In the genomic region with DNA sequence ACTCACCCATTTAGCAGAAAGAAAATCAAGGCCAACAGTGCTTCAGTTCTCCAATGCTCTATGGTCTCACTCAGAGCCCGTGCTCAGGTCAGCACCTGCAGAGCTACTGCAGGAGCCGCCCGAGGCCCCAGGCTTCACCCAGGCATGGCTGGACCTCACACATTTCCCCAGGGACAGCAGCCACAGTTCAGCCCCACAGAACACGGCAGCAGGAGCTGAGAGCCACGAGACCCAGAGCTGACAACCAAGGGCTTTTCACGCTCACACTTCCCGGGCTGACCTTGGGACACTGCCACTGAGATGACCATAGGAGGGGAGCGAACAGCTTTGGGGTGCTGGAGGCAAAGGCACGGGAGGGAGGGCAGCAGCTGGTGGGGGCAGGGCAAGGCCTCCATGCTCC, we compare ENCODE assay signal across 1 cellular context.
TF ChIP-seq lines count a peak whose summit lies in the region.

No MANE protein-coding gene starts in this region.

TF ChIP-seq in HepG2, 621 proteins besides CTCF, POLR2A, EP300 and RAD21:
- TF ChIP-seq ZNF33A (CRISPR knock-in tag; IDR thresholded peaks at IDR 0.05; ENCODE audit: borderline replicate concordance) (no peak), ZNF629 (CRISPR knock-in tag; conservative IDR thresholded peaks at IDR 0.05) (peak; percentile 34; the same call in 1 of the 2 replicates), ZNF292 (CRISPR knock-in tag; IDR thresholded peaks at IDR 0.05; ENCODE audit: borderline replicate concordance, low read depth) (no peak), RBM22 (optimal IDR thresholded peaks at IDR 0.05; ENCODE audit: low read length) (no peak), ZNF577 (CRISPR knock-in tag; IDR thresholded peaks at IDR 0.05; ENCODE audit: borderline replicate concordance, low read depth) (no peak)
TF ChIP-seq in HepG2: peak in this region for 1.
